In the genomic region with DNA sequence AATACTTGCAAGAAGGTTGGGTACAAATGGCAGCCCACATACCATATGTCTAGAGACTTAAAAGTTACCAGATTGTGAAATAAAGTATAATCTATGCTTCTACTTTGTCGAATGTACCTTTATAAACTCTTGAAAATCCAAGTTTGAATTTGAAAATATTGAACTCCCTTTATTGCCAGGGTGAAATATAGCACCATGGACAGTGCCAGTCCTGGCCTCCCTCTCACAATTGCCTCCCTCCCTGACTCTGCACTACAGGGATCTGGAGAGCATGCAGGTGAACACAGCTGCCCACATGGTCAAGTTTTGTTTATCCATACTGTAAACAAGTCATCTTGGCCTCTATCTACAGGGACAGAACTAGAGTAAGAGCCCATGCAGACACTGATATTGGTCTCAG, we compare ENCODE assay signal across 1 cellular context.
TF ChIP-seq lines count a peak whose summit lies in the region.

No MANE protein-coding gene starts in this region.

TF ChIP-seq in PFSK-1, 5 proteins besides CTCF, POLR2A, EP300 and RAD21 (continued from another document):
- TF ChIP-seq, protein P1, sequence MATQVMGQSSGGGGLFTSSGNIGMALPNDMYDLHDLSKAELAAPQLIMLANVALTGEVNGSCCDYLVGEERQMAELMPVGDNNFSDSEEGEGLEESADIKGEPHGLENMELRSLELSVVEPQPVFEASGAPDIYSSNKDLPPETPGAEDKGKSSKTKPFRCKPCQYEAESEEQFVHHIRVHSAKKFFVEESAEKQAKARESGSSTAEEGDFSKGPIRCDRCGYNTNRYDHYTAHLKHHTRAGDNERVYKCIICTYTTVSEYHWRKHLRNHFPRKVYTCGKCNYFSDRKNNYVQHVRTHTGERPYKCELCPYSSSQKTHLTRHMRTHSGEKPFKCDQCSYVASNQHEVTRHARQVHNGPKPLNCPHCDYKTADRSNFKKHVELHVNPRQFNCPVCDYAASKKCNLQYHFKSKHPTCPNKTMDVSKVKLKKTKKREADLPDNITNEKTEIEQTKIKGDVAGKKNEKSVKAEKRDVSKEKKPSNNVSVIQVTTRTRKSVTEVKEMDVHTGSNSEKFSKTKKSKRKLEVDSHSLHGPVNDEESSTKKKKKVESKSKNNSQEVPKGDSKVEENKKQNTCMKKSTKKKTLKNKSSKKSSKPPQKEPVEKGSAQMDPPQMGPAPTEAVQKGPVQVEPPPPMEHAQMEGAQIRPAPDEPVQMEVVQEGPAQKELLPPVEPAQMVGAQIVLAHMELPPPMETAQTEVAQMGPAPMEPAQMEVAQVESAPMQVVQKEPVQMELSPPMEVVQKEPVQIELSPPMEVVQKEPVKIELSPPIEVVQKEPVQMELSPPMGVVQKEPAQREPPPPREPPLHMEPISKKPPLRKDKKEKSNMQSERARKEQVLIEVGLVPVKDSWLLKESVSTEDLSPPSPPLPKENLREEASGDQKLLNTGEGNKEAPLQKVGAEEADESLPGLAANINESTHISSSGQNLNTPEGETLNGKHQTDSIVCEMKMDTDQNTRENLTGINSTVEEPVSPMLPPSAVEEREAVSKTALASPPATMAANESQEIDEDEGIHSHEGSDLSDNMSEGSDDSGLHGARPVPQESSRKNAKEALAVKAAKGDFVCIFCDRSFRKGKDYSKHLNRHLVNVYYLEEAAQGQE (IDR thresholded peaks at IDR 0.05; ENCODE audit: insufficient read depth in 1 of 2, low read depth in 2 of 2, low read length in 2 of 2) = peak; percentile 76 to 92
TF ChIP-seq in PFSK-1: peak in this region for 1.
